ENCODE assay signal across 10 cellular contexts in the genomic region with DNA sequence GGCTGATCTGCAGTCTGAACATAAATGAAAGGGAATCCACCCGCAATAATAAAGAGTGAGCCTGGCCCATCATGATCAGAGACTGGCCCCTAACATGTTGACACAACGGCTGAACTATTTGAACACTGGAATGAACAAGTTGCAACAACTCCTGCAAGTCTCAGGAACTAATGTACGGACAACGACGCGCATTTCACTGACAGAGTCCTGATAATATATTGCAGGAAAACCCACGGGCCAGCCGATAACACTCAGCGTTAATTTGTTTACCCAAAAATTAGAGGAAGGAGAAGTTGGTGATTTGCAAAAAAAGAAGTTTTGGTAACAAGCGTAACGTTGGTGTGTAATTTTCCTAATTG.
DNase-seq lines count a peak whose midpoint lies in the region; ATAC-seq lines count a peak whose summit lies in the region.
"Had no signal": no experiment of that assay in that cellular context is flagged by ENCODE, and none has a peak within 500 bp of the region (broad histone marks: within the 10 kb centered on the region; RNA-seq: fewer than 3 reads in every experiment).

No MANE protein-coding gene starts in this region.

- no peak for DNase-seq in activated T-helper 2 cell treated with anti-CD3 and anti-CD28 coated beads, Interferon-gamma antibody, Interleukin-2, Interleukin-4, amounts not matched to agents 10 μg/mL and 5 μg/mL and 100 μg/mL, durations not matched to agents 14 hours and 24 hours and 36 hours (ENCODE audit: low spot score)
- no peak for DNase-seq in naive thymus-derived CD4-positive, alpha-beta T cell
- DNase-seq in AG08395 (ENCODE audit: low spot score) (no peak), GM19238 (ENCODE audit: insufficient read length, low spot score) (no peak)
- DNase-seq: GDM1, NCI-H2107 had no signal

- peak overlapping the region; percentile 5 for H3K4me3 ChIP-seq in naive thymus-derived CD4-positive, alpha-beta T cell (ENCODE audit: low read length)

- no peaks in the 10 kb centered on the region for H3K27me3 ChIP-seq in naive thymus-derived CD4-positive, alpha-beta T cell (ENCODE audit: control insufficient read depth in 2 of 2, insufficient read depth in 2 of 2, low read length in 2 of 2)

- H3K4me1 Mint-ChIP-seq in activated T-helper 2 cell treated with anti-CD3 and anti-CD28 coated beads, Interferon-gamma antibody, Interleukin-2, Interleukin-4, amounts not matched to agents 10 μg/mL and 5 μg/mL and 100 μg/mL, durations not matched to agents 14 hours and 24 hours and 36 hours (ENCODE audit: low read depth), result peaks cover 14% of the 10 kb centered on the region
- peaks cover 2 to 38% (median 20%) of the 10 kb centered on the region in 7 donors for H3K4me1 Mint-ChIP-seq in naive thymus-derived CD4-positive, alpha-beta T cell

- H3K9me3 ChIP-seq in naive thymus-derived CD4-positive, alpha-beta T cell (ENCODE audit: control insufficient read depth in 2 of 3, low read length in 3 of 3), result no peaks in the 10 kb centered on the region

- peak; percentile 48 for ATAC-seq in GM18502 (IDR thresholded peaks at IDR 0.05; ENCODE audit: poor library complexity, unreplicated experiment)
- peak; percentile 40 for ATAC-seq in HG02678 (IDR thresholded peaks at IDR 0.05; ENCODE audit: unreplicated experiment)
- ATAC-seq in naive thymus-derived CD4-positive, alpha-beta T cell, result peak; percentile 29
- no peak for ATAC-seq in HG03025 (IDR thresholded peaks at IDR 0.05; ENCODE audit: low FRiP score, unreplicated experiment)
- no peak for ATAC-seq in GM18873 (IDR thresholded peaks at IDR 0.05; ENCODE audit: low FRiP score, unreplicated experiment)

- H3K27me3 Mint-ChIP-seq in activated T-helper 2 cell treated with anti-CD3 and anti-CD28 coated beads, Interferon-gamma antibody, Interleukin-2, Interleukin-4, amounts not matched to agents 10 μg/mL and 5 μg/mL and 100 μg/mL, durations not matched to agents 14 hours and 24 hours and 36 hours (ENCODE audit: low read depth), result no peaks in the 10 kb centered on the region
- H3K27me3 Mint-ChIP-seq in naive thymus-derived CD4-positive, alpha-beta T cell, result no peaks in the 10 kb centered on the region

- H3K9me3 Mint-ChIP-seq in activated T-helper 2 cell treated with anti-CD3 and anti-CD28 coated beads, Interferon-gamma antibody, Interleukin-2, Interleukin-4, amounts not matched to agents 10 μg/mL and 5 μg/mL and 100 μg/mL, durations not matched to agents 14 hours and 24 hours and 36 hours, result peaks cover 4% of the 10 kb centered on the region
- peaks cover 0 to 8% (median 2%) of the 10 kb centered on the region in 11 donors for H3K9me3 Mint-ChIP-seq in naive thymus-derived CD4-positive, alpha-beta T cell

- intact Hi-C loops in activated T-helper 2 cell treated with anti-CD3 and anti-CD28 coated beads, Interferon-gamma antibody, Interleukin-2, Interleukin-4, amounts not matched to agents 10 μg/mL and 5 μg/mL and 100 μg/mL, durations not matched to agents 14 hours and 24 hours and 36 hours (cut with micrococcal nuclease), result loop anchor here (10.0 kb wide), 2 partner anchors 63 to 157 kb away; no protein-coding TSS in a partner anchor
- intact Hi-C loops in naive thymus-derived CD4-positive, alpha-beta T cell (cut with micrococcal nuclease), result loop anchor here (5.0 kb wide), 2 partner anchors 56 to 194 kb away; a partner anchor contains a TSS

- H3K4me3 Mint-ChIP-seq in activated T-helper 2 cell treated with anti-CD3 and anti-CD28 coated beads, Interferon-gamma antibody, Interleukin-2, Interleukin-4, amounts not matched to agents 10 μg/mL and 5 μg/mL and 100 μg/mL, durations not matched to agents 14 hours and 24 hours and 36 hours (ENCODE audit: low read depth), result peak overlapping the region; percentile 52
- H3K4me3 Mint-ChIP-seq in naive thymus-derived CD4-positive, alpha-beta T cell, result peak overlapping the region; percentile 14 to 79 (median 69)

- H3K36me3 Mint-ChIP-seq in activated T-helper 2 cell treated with anti-CD3 and anti-CD28 coated beads, Interferon-gamma antibody, Interleukin-2, Interleukin-4, amounts not matched to agents 10 μg/mL and 5 μg/mL and 100 μg/mL, durations not matched to agents 14 hours and 24 hours and 36 hours (ENCODE audit: low read depth), result peaks cover 6% of the 10 kb centered on the region
- peaks cover 0 to 6% (median 0%) of the 10 kb centered on the region in 5 donors for H3K36me3 Mint-ChIP-seq in naive thymus-derived CD4-positive, alpha-beta T cell

- H3K27ac ChIP-seq in naive thymus-derived CD4-positive, alpha-beta T cell (ENCODE audit: low read depth, low read length), result peak overlapping the region; percentile 51

- no peaks in the 10 kb centered on the region for H3K36me3 ChIP-seq in naive thymus-derived CD4-positive, alpha-beta T cell (ENCODE audit: control insufficient read depth in 2 of 3, insufficient read depth in 3 of 3, low read length in 3 of 3)

- POLR2A ChIA-PET in naive thymus-derived CD4-positive, alpha-beta T cell (lab: Charles Lee), result interaction anchor here (0.7 to 1.2 kb wide), 5 partner anchors 10 to 228 kb away, joined by 3 to 4 read pairs (median 3); a partner anchor contains a TSS

- peaks cover 0 to 11% of the 10 kb centered on the region in 2 donors for H3K4me1 ChIP-seq in naive thymus-derived CD4-positive, alpha-beta T cell (ENCODE audit: control insufficient read depth in 2 of 2, insufficient read depth in 2 of 2, low read length in 2 of 2)

- CTCF ChIA-PET in naive thymus-derived CD4-positive, alpha-beta T cell (lab: Charles Lee), result no interaction called here

- no peak overlapping the region for H3K27ac Mint-ChIP-seq in activated T-helper 2 cell treated with anti-CD3 and anti-CD28 coated beads, Interferon-gamma antibody, Interleukin-2, Interleukin-4, amounts not matched to agents 10 μg/mL and 5 μg/mL and 100 μg/mL, durations not matched to agents 14 hours and 24 hours and 36 hours
- peak overlapping the region; percentile 35 to 90 (median 83) for H3K27ac Mint-ChIP-seq in naive thymus-derived CD4-positive, alpha-beta T cell

Comparison
In these comparisons a context has a peak if more than half of its experiments do, and no peak if none do; other contexts are left out.
1. ATAC-seq: peak in GM18502 (single experiment), HG02678 (single experiment) and naive thymus-derived CD4-positive, alpha-beta T cell (single experiment); none in HG03025 (single experiment) and GM18873 (single experiment).